Comparison of ENCODE assay signal across 8 cellular contexts in the genomic region with DNA sequence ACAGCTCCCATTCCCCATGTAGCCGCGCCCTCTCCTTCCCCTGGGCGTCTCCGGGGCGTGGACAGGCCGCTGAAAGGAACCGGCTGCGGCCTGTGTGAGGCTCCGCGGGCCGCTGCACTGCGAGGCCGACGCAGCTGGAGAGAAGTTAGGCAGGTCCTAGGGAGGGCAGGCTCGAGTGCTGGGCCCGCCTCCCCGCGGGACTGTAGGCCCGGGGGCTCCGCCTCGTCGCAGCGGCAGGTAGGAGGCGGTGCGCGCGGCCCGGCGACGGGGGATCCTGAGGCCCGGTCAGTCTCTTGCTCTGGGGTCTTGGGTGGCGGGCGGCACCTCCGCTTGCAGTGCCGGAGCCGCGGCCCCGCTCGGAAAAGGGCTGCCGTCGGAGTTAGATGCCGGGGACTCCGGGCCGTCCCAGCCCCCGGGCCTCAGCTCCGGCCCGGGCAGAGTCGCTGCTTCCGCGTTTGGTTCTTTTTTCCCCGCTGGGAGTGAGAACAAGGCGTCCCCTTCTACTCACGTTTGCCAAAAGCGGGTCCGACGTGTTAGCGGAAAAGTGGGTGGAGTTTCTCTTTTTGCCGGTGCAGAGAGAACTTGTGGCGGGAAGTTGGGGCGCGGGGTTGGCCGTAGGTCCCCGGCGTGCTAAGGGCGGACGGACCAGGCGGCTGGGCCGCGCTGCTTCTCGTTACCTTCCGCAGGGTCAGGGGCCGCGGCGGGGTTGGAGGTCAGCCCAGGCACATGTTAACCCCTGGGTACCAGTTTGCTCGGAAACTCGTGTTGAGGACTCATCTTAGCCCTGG. TPM values are rescaled to one million over a fixed set of nuclear protein-coding genes. Genes with fewer than 3 reads are reported as not detected.
DNase-seq lines count a peak whose midpoint lies in the region; ATAC-seq and TF ChIP-seq lines count a peak whose summit lies in the region.

Gene VRK2, plus strand, starts transcription at position 222 of the 788 bp plus-strand sequence. CDS start 2,026 bp downstream, outside the sequence.

- peak within 1 kb of the TSS; percentile 17 to 98 for H3K9ac ChIP-seq in liver (ENCODE audit: low read depth in 1 of 2, low read length in 2 of 2)

- DNase-seq in AG10803 (ENCODE audit: low read depth) (peak; percentile 90), NCI-H510A treated with DMSO at 0.1 percent for 48 hours (lab: John Stamatoyannopoulos, UW) (peak; percentile 93), dermis microvascular lymphatic vessel endothelial cell (ENCODE audit: low read depth in 2 of 2) (peak; percentile 79 to 95)
- DNase-seq in activated CD4-positive, alpha-beta T cell treated with anti-CD3 and anti-CD28 coated beads, Interleukin-2, amount 50 U/mL, for 24 hours (ENCODE audit: low read depth in 1 of 2, low spot score in 1 of 2), result peak; percentile 58 to 79
- peak; percentile 73 to 83 for DNase-seq in stimulated activated CD4-positive, alpha-beta T cell treated with anti-CD3 and anti-CD28 coated beads, Interleukin-4, amount 100 ng/mL, for 48 hours (ENCODE audit: low read depth in 2 of 2)

- under 1% methylated on average over 76 of the region's 76 CpGs for WGBS in liver

- TF ChIP-seq CTCF in AG10803 (conservative IDR thresholded peaks at IDR 0.05; ENCODE audit: low read length), result no peak
- TF ChIP-seq CTCF in liver (IDR thresholded peaks at IDR 0.05; ENCODE audit: low read depth, low read length, missing input control), result no peak

- peak; percentile 87 for ATAC-seq in HG03342 (IDR thresholded peaks at IDR 0.05; ENCODE audit: unreplicated experiment)

- in situ Hi-C loops in GM18951 (cut with MboI; ENCODE audit: low sequenced_read_pairs, unreplicated experiment), result no loop called here

- H3K9me3 ChIP-seq in liver (ENCODE audit: control insufficient read depth in 4 of 4, low read length in 3 of 4), result no peaks in the 10 kb centered on the region

- peak within 1 kb of the TSS; percentile 87 to 93 for H3K27ac ChIP-seq in liver (ENCODE audit: low read depth in 1 of 2, low read length in 2 of 2)

- peak; percentile 95 for TF ChIP-seq POLR2A in GM18951 (IDR thresholded peaks at IDR 0.05; ENCODE audit: extremely low read depth, insufficient read depth, insufficient read length)

- H3K36me3 ChIP-seq in liver (ENCODE audit: control insufficient read depth in 4 of 4, insufficient read depth in 3 of 4, low read depth in 1 of 4, low read length in 3 of 4), result peaks cover 0 to 4% (median 0%) of the 10 kb centered on the region in 4 donors

- H3K27me3 ChIP-seq in liver (ENCODE audit: control insufficient read depth in 4 of 4, insufficient read depth in 4 of 4, low read length in 3 of 4), result no peaks in the 10 kb centered on the region

- H3K4me1 ChIP-seq in liver (ENCODE audit: control insufficient read depth in 4 of 4, insufficient read depth in 4 of 4, low read length in 3 of 4), result peaks cover 0 to 14% (median 3%) of the 10 kb centered on the region in 4 donors

- H3K4me3 ChIP-seq in AG10803 (ENCODE audit: low read length) (peak within 1 kb of the TSS; percentile 72), liver (ENCODE audit: low read depth in 1 of 3, low read length in 3 of 3) (peak within 1 kb of the TSS; percentile 79 to 95 (median 85))

- TF ChIP-seq RAD21 in liver (IDR thresholded peaks at IDR 0.05), result peak in 1 of 2 donors; percentile 44

TF ChIP-seq in liver, 16 proteins besides CTCF, POLR2A, EP300 and RAD21:
- no peak for TF ChIP-seq ZBTB33 (IDR thresholded peaks at IDR 0.05)
- TF ChIP-seq ATF3 (IDR thresholded peaks at IDR 0.05), result no peak
- peak; percentile 77 for TF ChIP-seq TAF1 (conservative IDR thresholded peaks at IDR 0.05)
- TF ChIP-seq MAX (IDR thresholded peaks at IDR 0.05), result peak; percentile 60
- TF ChIP-seq FOXA2 (IDR thresholded peaks at IDR 0.05), result peak; percentile 22
- TF ChIP-seq JUND (IDR thresholded peaks at IDR 0.05), result no peak
- TF ChIP-seq, protein P1, sequence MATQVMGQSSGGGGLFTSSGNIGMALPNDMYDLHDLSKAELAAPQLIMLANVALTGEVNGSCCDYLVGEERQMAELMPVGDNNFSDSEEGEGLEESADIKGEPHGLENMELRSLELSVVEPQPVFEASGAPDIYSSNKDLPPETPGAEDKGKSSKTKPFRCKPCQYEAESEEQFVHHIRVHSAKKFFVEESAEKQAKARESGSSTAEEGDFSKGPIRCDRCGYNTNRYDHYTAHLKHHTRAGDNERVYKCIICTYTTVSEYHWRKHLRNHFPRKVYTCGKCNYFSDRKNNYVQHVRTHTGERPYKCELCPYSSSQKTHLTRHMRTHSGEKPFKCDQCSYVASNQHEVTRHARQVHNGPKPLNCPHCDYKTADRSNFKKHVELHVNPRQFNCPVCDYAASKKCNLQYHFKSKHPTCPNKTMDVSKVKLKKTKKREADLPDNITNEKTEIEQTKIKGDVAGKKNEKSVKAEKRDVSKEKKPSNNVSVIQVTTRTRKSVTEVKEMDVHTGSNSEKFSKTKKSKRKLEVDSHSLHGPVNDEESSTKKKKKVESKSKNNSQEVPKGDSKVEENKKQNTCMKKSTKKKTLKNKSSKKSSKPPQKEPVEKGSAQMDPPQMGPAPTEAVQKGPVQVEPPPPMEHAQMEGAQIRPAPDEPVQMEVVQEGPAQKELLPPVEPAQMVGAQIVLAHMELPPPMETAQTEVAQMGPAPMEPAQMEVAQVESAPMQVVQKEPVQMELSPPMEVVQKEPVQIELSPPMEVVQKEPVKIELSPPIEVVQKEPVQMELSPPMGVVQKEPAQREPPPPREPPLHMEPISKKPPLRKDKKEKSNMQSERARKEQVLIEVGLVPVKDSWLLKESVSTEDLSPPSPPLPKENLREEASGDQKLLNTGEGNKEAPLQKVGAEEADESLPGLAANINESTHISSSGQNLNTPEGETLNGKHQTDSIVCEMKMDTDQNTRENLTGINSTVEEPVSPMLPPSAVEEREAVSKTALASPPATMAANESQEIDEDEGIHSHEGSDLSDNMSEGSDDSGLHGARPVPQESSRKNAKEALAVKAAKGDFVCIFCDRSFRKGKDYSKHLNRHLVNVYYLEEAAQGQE (IDR thresholded peaks at IDR 0.05), result peak; percentile 85
- peak; percentile 19 to 65 for TF ChIP-seq RXRA (IDR thresholded peaks at IDR 0.05)
- TF ChIP-seq HNF4G (IDR thresholded peaks at IDR 0.05), result no peak
- TF ChIP-seq FOXA1 (IDR thresholded peaks at IDR 0.05), result peak; percentile 2
- TF ChIP-seq NR2F2 (IDR thresholded peaks at IDR 0.05), result peak; percentile 89
- peak in 1 of 2 donors; percentile 23 for TF ChIP-seq HNF4A (conservative IDR thresholded peaks at IDR 0.05)
- no peak for TF ChIP-seq EGR1 (IDR thresholded peaks at IDR 0.05; ENCODE audit: low read depth in 2 of 2)
- TF ChIP-seq GABPA (IDR thresholded peaks at IDR 0.05 in 1 of 2, conservative IDR thresholded peaks at IDR 0.05 in 1 of 2), result peak in 1 of 2 donors; percentile 17
- peak; percentile 81 for TF ChIP-seq YY1 (IDR thresholded peaks at IDR 0.05)
- peak; percentile 47 for TF ChIP-seq SP1 (IDR thresholded peaks at IDR 0.05)

RNA-seq across cellular contexts. Expression of gene VRK2, which starts in this region (rescaled TPM):
- total RNA-seq in dermis microvascular lymphatic vessel endothelial cell, result 19.1 and 26.6 TPM in 2 replicates
- total RNA-seq in liver, result 10 to 100 TPM; 10.5 to 17.3 TPM
- polyA plus RNA-seq in liver, result 1 to 10 TPM; 5.4 to 6.4 TPM

Comparison
In these comparisons a context has a peak if more than half of its experiments do, and no peak if none do; other contexts are left out.
1. Peak in every context shown above with its lines: DNase-seq, ATAC-seq, H3K4me3 ChIP-seq and H3K27ac ChIP-seq.